25 cellular contexts compared by ENCODE assay signal in genomic region chr22:36730176-36730858, GRCh38. TPM values are rescaled to one million over a fixed set of nuclear protein-coding genes. Genes with fewer than 3 reads are reported as not detected.
"Had no signal": no experiment of that assay in that cellular context is flagged by ENCODE, and none has a peak within 500 bp of the region (broad histone marks: within the 10 kb centered on the region; RNA-seq: fewer than 3 reads in every experiment).

No MANE protein-coding gene starts in this region.

- H3K27ac Mint-ChIP-seq: activated CD4-positive, alpha-beta memory T cell treated with anti-CD3 and anti-CD28 coated beads for 36 hours; activated naive CD8-positive, alpha-beta T cell; activated T-helper 1 cell treated with anti-CD3 and anti-CD28 coated beads, Interleukin-12 subunit alpha, Interleukin-12 subunit beta, Interleukin-2, Interleukin-4 antibody, amounts not matched to agents 30 ng/mL and 10 ng/mL and 1 ng/mL, durations not matched to agents 14 hours and 24 hours and 36 hours; memory B cell; naive B cell; stimulated activated naive B cell treated with anti-CD40 and anti-IgM and Interleukin-4, amounts not matched to agents 10 μg/mL and 1 μg/mL and 100 μg/mL, for 72 hours had no signal

- H3K36me3 ChIP-seq: cardiac muscle cell, right lobe of liver, spleen, tibial nerve, WERI-Rb-1 had no signal

- H3K4me1 Mint-ChIP-seq: memory B cell had no signal

- H3K9me3 Mint-ChIP-seq: activated CD4-positive, alpha-beta memory T cell treated with anti-CD3 and anti-CD28 coated beads for 36 hours; activated T-helper 1 cell treated with anti-CD3 and anti-CD28 coated beads, Interleukin-12 subunit alpha, Interleukin-12 subunit beta, Interleukin-2, Interleukin-4 antibody, amounts not matched to agents 30 ng/mL and 10 ng/mL and 1 ng/mL, durations not matched to agents 14 hours and 24 hours and 36 hours; memory B cell; neural crest cell had no signal

- H3K9me3 ChIP-seq: right lobe of liver, spleen, tibial nerve had no signal

- H3K4me3 Mint-ChIP-seq: activated CD4-positive, alpha-beta memory T cell treated with anti-CD3 and anti-CD28 coated beads for 36 hours; activated naive CD8-positive, alpha-beta T cell; activated T-helper 1 cell treated with anti-CD3 and anti-CD28 coated beads, Interleukin-12 subunit alpha, Interleukin-12 subunit beta, Interleukin-2, Interleukin-4 antibody, amounts not matched to agents 30 ng/mL and 10 ng/mL and 1 ng/mL, durations not matched to agents 14 hours and 24 hours and 36 hours; memory B cell; neural crest cell; stimulated activated naive B cell treated with anti-CD40 and anti-IgM and Interleukin-4, amounts not matched to agents 10 μg/mL and 1 μg/mL and 100 μg/mL, for 72 hours had no signal

- H3K36me3 Mint-ChIP-seq: activated CD4-positive, alpha-beta memory T cell treated with anti-CD3 and anti-CD28 coated beads for 36 hours; activated naive CD8-positive, alpha-beta T cell; memory B cell; stimulated activated naive B cell treated with anti-CD40 and anti-IgM and Interleukin-4, amounts not matched to agents 10 μg/mL and 1 μg/mL and 100 μg/mL, for 72 hours had no signal

- H3K4me1 ChIP-seq: right lobe of liver, tibial nerve had no signal

- ATAC-seq: left ventricle myocardium superior; right lobe of liver; stimulated activated naive B cell treated with anti-CD40 and anti-IgM and Interleukin-4, amounts not matched to agents 10 μg/mL and 1 μg/mL and 100 μg/mL, for 72 hours had no signal

- H3K27ac ChIP-seq: cardiac muscle cell, dorsolateral prefrontal cortex, right lobe of liver, spleen, tibial nerve, WERI-Rb-1 had no signal

- DNase-seq: activated CD4-positive, alpha-beta memory T cell treated with anti-CD3 and anti-CD28 coated beads for 36 hours; activated CD4-positive, alpha-beta T cell treated with anti-CD3 and anti-CD28 coated beads for 4 hours; activated T-cell treated with anti-CD3 and anti-CD28 coated beads for 4 hours; dorsolateral prefrontal cortex; foreskin melanocyte; left ventricle myocardium superior; naive B cell; spleen; stimulated activated naive B cell treated with anti-CD40 and anti-IgM and Interleukin-4, amounts not matched to agents 10 μg/mL and 1 μg/mL and 100 μg/mL, for 72 hours; substantia nigra; SW 1271; WERI-Rb-1 had no signal

- H3K27me3 ChIP-seq: right lobe of liver had no signal

- H3K4me3 ChIP-seq: cardiac muscle cell, dorsolateral prefrontal cortex, right lobe of liver, spleen, tibial nerve had no signal

RNA-seq across cellular contexts. Expression of gene CACNG2, which starts 26.8 kb away (rescaled TPM):
- total RNA-seq: activated CD4-positive, alpha-beta memory T cell treated with anti-CD3 and anti-CD28 coated beads for 36 hours; activated T-helper 1 cell treated with anti-CD3 and anti-CD28 coated beads, Interleukin-12 subunit alpha, Interleukin-12 subunit beta, Interleukin-2, Interleukin-4 antibody, amounts not matched to agents 30 ng/mL and 10 ng/mL and 1 ng/mL, durations not matched to agents 14 hours and 24 hours and 36 hours; cardiac muscle cell; epithelial cell of proximal tubule; kidney epithelial cell; left ventricle myocardium superior; mononuclear cell; pulmonary artery endothelial cell; right lobe of liver; SK-MEL-5; spleen; T-helper 2 cell treated with Interferon-gamma antibody and Interleukin-4, amounts not matched to agents 100 ng/mL and 5 ng/mL, for 36 hours; tibial nerve had no signal
- polyA plus RNA-seq: cardiac muscle cell, spleen had no signal
